Comparison of ENCODE assay signal across 1 cellular context in the genomic region with DNA sequence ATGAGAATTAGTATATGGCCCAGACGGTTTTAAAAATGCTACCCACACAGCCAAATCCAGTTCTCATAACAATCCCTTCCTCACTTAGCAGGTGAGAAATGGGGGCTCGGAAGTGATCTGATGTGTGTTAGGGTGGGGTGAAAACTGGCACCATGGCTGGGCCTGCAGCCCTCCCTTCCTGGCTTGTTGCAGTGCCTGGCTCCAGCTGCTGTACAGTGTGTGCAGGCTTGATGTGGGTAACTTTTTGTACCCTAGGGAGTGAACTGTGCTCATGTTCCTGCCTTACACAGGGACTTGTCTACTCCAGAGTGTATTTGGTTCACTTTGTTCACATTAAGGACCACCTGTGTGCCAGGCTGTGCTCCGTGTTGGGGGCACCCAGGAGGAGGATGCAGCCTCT.
TF ChIP-seq lines count a peak whose summit lies in the region.

No MANE protein-coding gene starts in this region.

TF ChIP-seq in SK-N-SH treated with all-trans-retinoic acid at 6 μM for 48 hours, 23 proteins besides CTCF, POLR2A, EP300 and RAD21:
- TF ChIP-seq TCF4 (CRISPR knock-in tag; IDR thresholded peaks at IDR 0.05; ENCODE audit: borderline replicate concordance) (no peak), SNAI2 (CRISPR knock-in tag; IDR thresholded peaks at IDR 0.05) (0 out of 2 replicates have a peak, but pooled peaks have one; percentile 4)
TF ChIP-seq in SK-N-SH treated with all-trans-retinoic acid at 6 μM for 48 hours: peak in this region for 1.
